ENCODE assay signal across 8 cellular contexts in the genomic region with DNA sequence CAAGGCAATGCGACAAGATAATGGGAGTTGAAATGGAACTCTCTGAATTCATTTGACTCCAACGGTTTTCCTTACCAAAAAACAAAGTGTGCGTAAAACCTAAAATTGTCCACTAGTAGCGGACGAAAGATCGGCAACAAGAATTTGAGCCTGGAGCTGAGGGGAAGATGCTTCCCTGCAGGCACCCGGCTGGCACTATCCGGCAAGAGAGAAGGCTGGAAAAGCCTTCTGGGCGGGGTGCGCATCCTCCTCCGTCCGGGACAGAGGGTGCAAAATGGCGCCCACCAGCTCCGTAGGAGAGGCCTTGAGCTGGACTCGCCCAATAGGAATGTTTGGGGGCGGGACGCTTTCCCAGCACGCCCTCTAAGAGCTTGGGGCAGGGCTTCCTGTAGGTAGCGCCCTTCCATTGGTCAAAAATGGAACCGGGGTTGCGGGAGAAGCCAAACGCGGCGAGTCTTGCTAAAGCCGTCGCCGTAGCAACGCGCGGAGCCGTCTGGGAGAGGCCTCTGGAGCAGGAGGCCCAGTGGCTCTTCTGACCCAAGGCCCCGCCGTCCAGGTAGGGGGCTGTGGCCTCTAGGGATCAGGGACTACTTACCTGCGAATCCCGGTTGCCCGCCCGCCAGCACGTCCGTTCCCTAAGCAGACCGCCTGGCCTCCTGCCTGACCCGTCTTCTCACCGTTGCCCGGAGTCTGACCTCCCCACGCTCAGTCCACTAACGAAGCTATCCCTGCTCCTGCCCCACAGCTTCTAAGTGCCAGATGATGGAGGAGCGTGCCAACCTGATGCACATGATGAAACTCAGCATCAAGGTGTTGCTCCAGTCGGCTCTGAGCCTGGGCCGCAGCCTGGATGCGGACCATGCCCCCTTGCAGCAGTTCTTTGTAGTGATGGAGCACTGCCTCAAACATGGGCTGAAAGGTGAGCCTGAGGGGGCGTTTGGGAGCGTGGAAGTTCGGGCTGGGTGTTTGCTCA. TPM values are rescaled to one million over a fixed set of nuclear protein-coding genes. Genes with fewer than 3 reads are reported as not detected.
DNase-seq lines count a peak whose midpoint lies in the region; ATAC-seq and TF ChIP-seq lines count a peak whose summit lies in the region.

No MANE protein-coding gene starts in this region.

- H3K27me3 ChIP-seq in spleen (replicated peaks in 1 of 7): no peaks in the 10 kb centered on the region

- peaks cover 10 to 50% (median 27%) of the 10 kb centered on the region in 6 donors for H3K4me1 ChIP-seq in spleen

- CTCF ChIA-PET in GM10248 (lab: Yijun Ruan, JAX): interaction anchor here (1.5 kb wide), 1 partner anchor 64 kb away, joined by 7 read pairs; a partner anchor contains a TSS

- H3K4me3 ChIP-seq in spleen: peak overlapping the region; percentile 41 to 83 (median 50)

- intact Hi-C loops in spleen (cut with DNase I; ENCODE audit: low total_unique reads): loop anchor here (10.0 kb wide), 1 partner anchor 55 kb away; no protein-coding TSS in a partner anchor

- peak; percentile 96 for DNase-seq in GM10248 (ENCODE audit: extremely low spot score)
- DNase-seq in NCI-H187 (lab: John Stamatoyannopoulos, UW): peak; percentile 89 to 94
- peak; percentile 99 for DNase-seq in cerebellar cortex (ENCODE audit: low spot score)
- DNase-seq in iris pigment epithelial cell (ENCODE audit: low read depth): peak; percentile 100
- DNase-seq in spleen: peak; percentile 98
- DNase-seq in GF-D8 (lab: John Stamatoyannopoulos, UW): no peak

- WGBS in spleen, 5 donors: 11 to 50% (median 29%) methylated on average over 43 to 52 of the region's 52 CpGs

- POLR2A ChIA-PET in GM10248 (lab: Yijun Ruan, JAX): interaction anchor here (0.7 to 1.4 kb wide), 3 partner anchors 9 to 64 kb away, joined by 3 to 8 read pairs (median 8); a partner anchor contains a TSS

- peak; percentile 1 to 67 (median 22) for TF ChIP-seq POLR2A in spleen (IDR thresholded peaks at IDR 0.05)

- H3K9me3 ChIP-seq in spleen: no peaks in the 10 kb centered on the region

- TF ChIP-seq CTCF in GM10248 (IDR thresholded peaks at IDR 0.05; ENCODE audit: control extremely low read depth, extremely low read depth, low read depth, missing control alignments) (no peak), spleen (IDR thresholded peaks at IDR 0.05 in 8 of 11, conservative IDR thresholded peaks at IDR 0.05 in 3 of 11) (peak in 3 of 11 experiments; percentile 19 to 45 (median 23))

- H3K36me3 ChIP-seq in spleen: peaks cover 0 to 56% (median 33%) of the 10 kb centered on the region in 6 donors

- H3K27ac ChIP-seq in spleen: peak overlapping the region; percentile 77 to 93 (median 86)

- peak; percentile 99 for ATAC-seq in HG02610 (IDR thresholded peaks at IDR 0.05; ENCODE audit: unreplicated experiment)
- ATAC-seq in activated CD4-positive, CD25-positive, alpha-beta regulatory T cell treated with anti-CD3 and anti-CD28 coated beads, Interleukin-2, amount 50 U/mL, for 24 hours: peak; percentile 100

RNA-seq across cellular contexts. Expression of a gene that starts 9.2 kb away (rescaled TPM):
- total RNA-seq in spleen: 10 to 100 TPM; 59.5 to 89.6 (median 69.3) TPM
- 10 to 100 TPM; 33.9 to 43.2 (median 36.0) TPM for polyA plus RNA-seq in spleen
